ENCODE assay signal across 25 cellular contexts in genomic region chr3:153269730-153270129, GRCh38.
"Had no signal": no experiment of that assay in that cellular context is flagged by ENCODE, and none has a peak within 500 bp of the region (broad histone marks: within the 10 kb centered on the region; RNA-seq: fewer than 3 reads in every experiment).

No MANE protein-coding gene starts in this region.

- ATAC-seq: natural killer cell; psoas muscle; right cardiac atrium; sciatic nerve; stimulated activated effector memory CD8-positive, alpha-beta T cell treated with anti-CD3 and anti-CD28 coated beads, Interleukin-12 subunit alpha, Interleukin-12 subunit beta, amount 100 ng/mL, for 72 hours; stimulated activated naive B cell treated with anti-CD40 and anti-IgM and Interleukin-4, amounts not matched to agents 10 μg/mL and 1 μg/mL and 100 μg/mL, for 72 hours had no signal

- H2AFZ ChIP-seq: neural progenitor cell, parathyroid adenoma had no signal

- H3K4me1 ChIP-seq: neural progenitor cell, parathyroid adenoma, psoas muscle, stomach, thyroid gland, upper lobe of left lung, vagina had no signal

- FAIRE-seq: small intestine, urothelium cell line had no signal

- H3K9ac ChIP-seq: neural progenitor cell, parathyroid adenoma had no signal

- H3K4me2 ChIP-seq: neural progenitor cell had no signal

- H3K27me3 ChIP-seq: neural progenitor cell, ovary, stomach, thyroid gland, tibial nerve, upper lobe of left lung, vagina had no signal

- H3K9me3 ChIP-seq: ovary, thoracic aorta, thyroid gland, upper lobe of left lung, vagina had no signal

- H3K79me2 ChIP-seq: parathyroid adenoma had no signal

- DNase-seq: natural killer cell; occipital lobe; ovary; posterior cingulate gyrus; psoas muscle; right cardiac atrium; small intestine; stimulated activated CD4-positive, alpha-beta T cell treated with anti-CD3 and anti-CD28 coated beads, Interleukin-15, amount 100 ng/mL, for 24 hours; stimulated activated CD4-positive, alpha-beta T cell treated with anti-CD3 and anti-CD28 coated beads, Interleukin-2, amount 100 ng/mL, for 24 hours; stimulated activated CD4-positive, alpha-beta T cell treated with anti-CD3 and anti-CD28 coated beads, Interleukin-2, amount 100 ng/mL, for 48 hours; stimulated activated CD4-positive, alpha-beta T cell treated with anti-CD3 and anti-CD28 coated beads, Interleukin-4, amount 100 ng/mL, for 24 hours; stimulated activated naive B cell treated with anti-CD40 and anti-IgM and Interleukin-4, amounts not matched to agents 10 μg/mL and 1 μg/mL and 100 μg/mL, for 72 hours; stimulated activated naive CD4-positive, alpha-beta T cell treated with Interleukin-2 at 50 U/mL for 16 hours; stomach; thyroid gland; trophoblast cell; upper lobe of left lung had no signal

- H3K36me3 ChIP-seq: neural progenitor cell, ovary, stomach, thoracic aorta, thyroid gland, tibial nerve, upper lobe of left lung, vagina had no signal

- H3K27ac ChIP-seq: neural progenitor cell, ovary, parathyroid adenoma, psoas muscle, stomach, thoracic aorta, thyroid gland, tibial nerve, upper lobe of left lung, vagina had no signal

- H3K4me3 ChIP-seq: neural progenitor cell, ovary, psoas muscle, stomach, thoracic aorta, thyroid gland, tibial nerve, upper lobe of left lung, vagina had no signal
